In genomic region chr1:1371741-1372711, GRCh38 we compare ENCODE assay signal across 8 cellular contexts. TPM values are rescaled to one million over a fixed set of nuclear protein-coding genes. Genes with fewer than 3 reads are reported as not detected.
DNase-seq lines count a peak whose midpoint lies in the region; ATAC-seq lines count a peak whose summit lies in the region.

No MANE protein-coding gene starts in this region.

- CTCF ChIA-PET in naive thymus-derived CD4-positive, alpha-beta T cell (lab: Charles Lee), result interaction anchor here (0.7 to 1.8 kb wide), 7 partner anchors 20 to 259 kb away, joined by 4 to 7 read pairs (median 5); partner anchors contain the start of genes CCNL2 and TAS1R3

- no peaks in the 10 kb centered on the region for H3K9me3 Mint-ChIP-seq in naive thymus-derived CD4-positive, alpha-beta T cell
- H3K9me3 Mint-ChIP-seq in stimulated activated naive B cell treated with anti-CD40 and anti-IgM and Interleukin-4, amounts not matched to agents 10 μg/mL and 1 μg/mL and 100 μg/mL, for 72 hours, result no peaks in the 10 kb centered on the region

- peaks cover 0 to 2% (median 0%) of the 10 kb centered on the region in 5 donors for H3K27me3 Mint-ChIP-seq in naive thymus-derived CD4-positive, alpha-beta T cell
- H3K27me3 Mint-ChIP-seq in stimulated activated naive B cell treated with anti-CD40 and anti-IgM and Interleukin-4, amounts not matched to agents 10 μg/mL and 1 μg/mL and 100 μg/mL, for 72 hours, result no peaks in the 10 kb centered on the region

- peaks cover 0 to 5% (median 0%) of the 10 kb centered on the region in 5 donors for H3K36me3 Mint-ChIP-seq in naive thymus-derived CD4-positive, alpha-beta T cell
- H3K36me3 Mint-ChIP-seq in stimulated activated naive B cell treated with anti-CD40 and anti-IgM and Interleukin-4, amounts not matched to agents 10 μg/mL and 1 μg/mL and 100 μg/mL, for 72 hours, result peaks cover 16 to 28% of the 10 kb centered on the region in 2 donors

- POLR2A ChIA-PET in naive thymus-derived CD4-positive, alpha-beta T cell (lab: Charles Lee), result interaction anchor here (0.6 to 2.8 kb wide), 7 partner anchors 18 to 67 kb away, joined by 3 to 13 read pairs (median 5); partner anchors contain the start of genes CCNL2 and MRPL20

- H3K4me3 Mint-ChIP-seq in naive thymus-derived CD4-positive, alpha-beta T cell, result peak overlapping the region; percentile 49 to 91 (median 68)
- H3K4me3 Mint-ChIP-seq in stimulated activated naive B cell treated with anti-CD40 and anti-IgM and Interleukin-4, amounts not matched to agents 10 μg/mL and 1 μg/mL and 100 μg/mL, for 72 hours, result peak overlapping the region; percentile 5 to 56

- H3K36me3 ChIP-seq in naive thymus-derived CD4-positive, alpha-beta T cell (ENCODE audit: control insufficient read depth in 2 of 3, insufficient read depth in 3 of 3, low read length in 3 of 3), result peaks cover 0 to 11% (median 4%) of the 10 kb centered on the region in 3 experiments

- no peaks in the 10 kb centered on the region for H3K9me3 ChIP-seq in naive thymus-derived CD4-positive, alpha-beta T cell (ENCODE audit: control insufficient read depth in 2 of 3, low read length in 3 of 3)

- peak; percentile 51 for ATAC-seq in naive thymus-derived CD4-positive, alpha-beta T cell
- peak; percentile 37 to 44 for ATAC-seq in stimulated activated naive B cell treated with anti-CD40 and anti-IgM and Interleukin-4, amounts not matched to agents 10 μg/mL and 1 μg/mL and 100 μg/mL, for 72 hours (replicated peaks)

- peak; percentile 58 for DNase-seq in NK-92 treated with Interleukin-12 subunit alpha and Interleukin-12 subunit beta, amount 100 ng/mL, for 24 hours (lab: John Stamatoyannopoulos, UW)
- DNase-seq in NK-92 (lab: John Stamatoyannopoulos, UW; ENCODE audit: unreplicated experiment) (no peak), NCI-H2171 (lab: John Stamatoyannopoulos, UW) (peak; percentile 57), ecto neural progenitor cell (ENCODE audit: low spot score) (peak; percentile 88), NCI-H1092 (lab: John Stamatoyannopoulos, UW) (no peak)
- peak; percentile 68 to 73 for DNase-seq in activated CD4-positive, alpha-beta T cell treated with anti-CD3 and anti-CD28 coated beads, Interleukin-2, amount 50 U/mL, for 4 hours
- DNase-seq in naive thymus-derived CD4-positive, alpha-beta T cell, result peak; percentile 61 to 88 (median 73)
- DNase-seq in stimulated activated naive B cell treated with anti-CD40 and anti-IgM and Interleukin-4, amounts not matched to agents 10 μg/mL and 1 μg/mL and 100 μg/mL, for 72 hours, result peak; percentile 65

- no peaks in the 10 kb centered on the region for H3K27me3 ChIP-seq in naive thymus-derived CD4-positive, alpha-beta T cell (ENCODE audit: control insufficient read depth in 2 of 2, insufficient read depth in 2 of 2, low read length in 2 of 2)

- peaks cover 18 to 35% of the 10 kb centered on the region in 2 donors for H3K4me1 ChIP-seq in naive thymus-derived CD4-positive, alpha-beta T cell (ENCODE audit: control insufficient read depth in 2 of 2, insufficient read depth in 2 of 2, low read length in 2 of 2)

- H3K4me3 ChIP-seq in naive thymus-derived CD4-positive, alpha-beta T cell (ENCODE audit: low read length), result peak overlapping the region; percentile 33

- intact Hi-C loops in naive thymus-derived CD4-positive, alpha-beta T cell (cut with micrococcal nuclease), result loop anchor here (1.0 to 10.0 kb wide), 5 partner anchors 13 to 357 kb away; partner anchors contain the start of genes DVL1 (in 2 of the 2) and ISG15 (in 1 of the 2)

- H3K27ac ChIP-seq in naive thymus-derived CD4-positive, alpha-beta T cell (ENCODE audit: low read depth, low read length), result peak overlapping the region; percentile 68

- H3K4me1 Mint-ChIP-seq in naive thymus-derived CD4-positive, alpha-beta T cell, result peaks cover 0 to 39% (median 23%) of the 10 kb centered on the region in 7 donors
- H3K4me1 Mint-ChIP-seq in stimulated activated naive B cell treated with anti-CD40 and anti-IgM and Interleukin-4, amounts not matched to agents 10 μg/mL and 1 μg/mL and 100 μg/mL, for 72 hours, result peaks cover 15 to 36% of the 10 kb centered on the region in 2 donors

- peak overlapping the region in 8 of 9 donors; percentile 31 to 88 (median 82) for H3K27ac Mint-ChIP-seq in naive thymus-derived CD4-positive, alpha-beta T cell
- no peak overlapping the region for H3K27ac Mint-ChIP-seq in stimulated activated naive B cell treated with anti-CD40 and anti-IgM and Interleukin-4, amounts not matched to agents 10 μg/mL and 1 μg/mL and 100 μg/mL, for 72 hours

RNA-seq across cellular contexts. Expression of gene AURKAIP1, which starts 3.0 kb away (rescaled TPM):
- total RNA-seq in naive thymus-derived CD4-positive, alpha-beta T cell, result 100 to 1,000 TPM in 1 of 5 experiments, 10 to 100 TPM in 4; 53.8 to 107 (median 64.5) TPM
- 100 to 1,000 TPM; 135 to 160 TPM for polyA plus RNA-seq in naive thymus-derived CD4-positive, alpha-beta T cell

RNA-seq across cellular contexts. Expression of gene MXRA8, which starts 13.7 kb away (rescaled TPM):
- 1 to 10 TPM in 3 of 5 experiments, under 1 TPM in 2; 0.39 to 2.2 (median 1.0) TPM for total RNA-seq in naive thymus-derived CD4-positive, alpha-beta T cell
- under 1 TPM; 0.41 to 0.66 TPM for polyA plus RNA-seq in naive thymus-derived CD4-positive, alpha-beta T cell

RNA-seq across cellular contexts. Expression of gene DVL1, which starts 22.8 kb away (rescaled TPM):
- total RNA-seq in naive thymus-derived CD4-positive, alpha-beta T cell, result 10 to 100 TPM; 40.2 to 54.9 (median 45.9) TPM
- 1 to 10 TPM in 1 of 2 donors, under 1 TPM in 1; 0.78 to 1.1 TPM for polyA plus RNA-seq in naive thymus-derived CD4-positive, alpha-beta T cell

RNA-seq across cellular contexts. Expression of gene CCNL2, which starts 27.1 kb away (rescaled TPM):
- 100 to 1,000 TPM; 130 to 403 (median 278) TPM for total RNA-seq in naive thymus-derived CD4-positive, alpha-beta T cell
- polyA plus RNA-seq in naive thymus-derived CD4-positive, alpha-beta T cell, result 10 to 100 TPM; 16.3 to 38.3 TPM

RNA-seq across cellular contexts. Expression of gene MRPL20, which starts 35.1 kb away (rescaled TPM):
- total RNA-seq in naive thymus-derived CD4-positive, alpha-beta T cell, result 100 to 1,000 TPM in 4 of 5 experiments, 10 to 100 TPM in 1; 91.2 to 135 (median 122) TPM
- 100 to 1,000 TPM; 221 to 239 TPM for polyA plus RNA-seq in naive thymus-derived CD4-positive, alpha-beta T cell

Comparison
In these comparisons a context has a peak if more than half of its experiments do, and no peak if none do; other contexts are left out.
1. DNase-seq: peak in NK-92 treated with Interleukin-12 subunit alpha and Interleukin-12 subunit beta, amount 100 ng/mL, for 24 hours (single experiment), NCI-H2171 (single experiment), activated CD4-positive, alpha-beta T cell treated with anti-CD3 and anti-CD28 coated beads, Interleukin-2, amount 50 U/mL, for 4 hours (2 of 2), ecto neural progenitor cell (single experiment), naive thymus-derived CD4-positive, alpha-beta T cell (9 of 9) and stimulated activated naive B cell treated with anti-CD40 and anti-IgM and Interleukin-4, amounts not matched to agents 10 μg/mL and 1 μg/mL and 100 μg/mL, for 72 hours (single experiment); none in NK-92 (single experiment) and NCI-H1092 (single experiment).